8 cellular contexts compared by ENCODE assay signal in genomic region chr3:127672429-127673190, GRCh38. TPM values are rescaled to one million over a fixed set of nuclear protein-coding genes. Genes with fewer than 3 reads are reported as not detected.
A peak's percentile ranks its signal among the peaks of the same experiment; 100 is the strongest.
DNase-seq lines count a peak whose midpoint lies in the region; ATAC-seq, FAIRE-seq and TF ChIP-seq lines count a peak whose summit lies in the region.

ABTB1 (plus strand) TSS chr3:127672952; CDS start chr3:127673026, 74 bp downstream.

- no peaks in the 10 kb centered on the region for H3K36me3 Mint-ChIP-seq in activated T-helper 2 cell treated with anti-CD3 and anti-CD28 coated beads, Interferon-gamma antibody, Interleukin-2, Interleukin-4, amounts not matched to agents 10 μg/mL and 5 μg/mL and 100 μg/mL, durations not matched to agents 14 hours and 24 hours and 36 hours (ENCODE audit: low read depth)

- no peak for TF ChIP-seq EP300 in neural cell (conservative IDR thresholded peaks at IDR 0.05; ENCODE audit: poor library complexity, severe bottlenecking)
- TF ChIP-seq EP300 in stomach (IDR thresholded peaks at IDR 0.05), result no peak

- peak; percentile 74 for ATAC-seq in GM21528 (IDR thresholded peaks at IDR 0.05; ENCODE audit: low FRiP score, unreplicated experiment)

- H3K27me3 ChIP-seq in KMS-11 (ENCODE audit: insufficient read depth, low read depth) (no peaks in the 10 kb centered on the region), neural cell (ENCODE audit: insufficient read depth, low read depth, low read length) (no peaks in the 10 kb centered on the region), stomach (no peaks in the 10 kb centered on the region)

- TF ChIP-seq RAD21 in neural cell (conservative IDR thresholded peaks at IDR 0.05), result no peak

- peak within 1 kb of the TSS; percentile 99 for H3K4me2 ChIP-seq in KMS-11
- no peak within 1 kb of the TSS for H3K4me2 ChIP-seq in neural cell (ENCODE audit: low read length)

- DNase-seq in D721Med (ENCODE audit: insufficient read length, low spot score) (peak; percentile 87), RPMI8226 (peak; percentile 90), fibroblast of the aortic adventitia (ENCODE audit: low read depth) (peak; percentile 53), stomach (peak; percentile 90)
- DNase-seq in activated T-helper 2 cell treated with anti-CD3 and anti-CD28 coated beads, Interferon-gamma antibody, Interleukin-2, Interleukin-4, amounts not matched to agents 10 μg/mL and 5 μg/mL and 100 μg/mL, durations not matched to agents 14 hours and 24 hours and 36 hours (ENCODE audit: low spot score), result peak; percentile 84

- no peaks in the 10 kb centered on the region for H3K9me3 Mint-ChIP-seq in activated T-helper 2 cell treated with anti-CD3 and anti-CD28 coated beads, Interferon-gamma antibody, Interleukin-2, Interleukin-4, amounts not matched to agents 10 μg/mL and 5 μg/mL and 100 μg/mL, durations not matched to agents 14 hours and 24 hours and 36 hours

- no peaks in the 10 kb centered on the region for H3F3A ChIP-seq in neural cell (ENCODE audit: insufficient read depth, low read length, poor library complexity, severe bottlenecking)

- peak within 1 kb of the TSS; percentile 78 for H3K4me3 ChIP-seq in KMS-11 (IDR thresholded peaks at IDR 0.05; ENCODE audit: insufficient read depth, low read depth, low read length)
- H3K4me3 ChIP-seq in fibroblast of the aortic adventitia (ENCODE audit: low read depth, low read length), result peak within 1 kb of the TSS; percentile 88
- peak within 1 kb of the TSS; percentile 60 for H3K4me3 ChIP-seq in neural cell (ENCODE audit: low read length)
- peak within 1 kb of the TSS; percentile 98 to 100 (median 98) for H3K4me3 ChIP-seq in stomach

- H3K9me2 ChIP-seq in neural cell (ENCODE audit: insufficient read depth, low read length), result no peaks in the 10 kb centered on the region

- H3K27me3 Mint-ChIP-seq in activated T-helper 2 cell treated with anti-CD3 and anti-CD28 coated beads, Interferon-gamma antibody, Interleukin-2, Interleukin-4, amounts not matched to agents 10 μg/mL and 5 μg/mL and 100 μg/mL, durations not matched to agents 14 hours and 24 hours and 36 hours (ENCODE audit: low read depth), result no peaks in the 10 kb centered on the region

- no peak for FAIRE-seq in D721Med (lab: Jason Lieb, UNC)

- H3K4me1 Mint-ChIP-seq in activated T-helper 2 cell treated with anti-CD3 and anti-CD28 coated beads, Interferon-gamma antibody, Interleukin-2, Interleukin-4, amounts not matched to agents 10 μg/mL and 5 μg/mL and 100 μg/mL, durations not matched to agents 14 hours and 24 hours and 36 hours (ENCODE audit: low read depth), result peaks cover 13% of the 10 kb centered on the region

- no peaks in the 10 kb centered on the region for H3K79me2 ChIP-seq in KMS-11 (ENCODE audit: insufficient read depth, low read depth)
- no peaks in the 10 kb centered on the region for H3K79me2 ChIP-seq in neural cell (replicated peaks; ENCODE audit: insufficient read depth, low read length)

- 0 to 1% (median 0%) methylated on average over 16 to 102 of the region's 102 CpGs for WGBS in stomach, 5 donors

- H4K20me1 ChIP-seq in KMS-11 (ENCODE audit: insufficient read depth) (no peaks in the 10 kb centered on the region), neural cell (ENCODE audit: insufficient read depth) (no peaks in the 10 kb centered on the region)

- intact Hi-C loops in activated T-helper 2 cell treated with anti-CD3 and anti-CD28 coated beads, Interferon-gamma antibody, Interleukin-2, Interleukin-4, amounts not matched to agents 10 μg/mL and 5 μg/mL and 100 μg/mL, durations not matched to agents 14 hours and 24 hours and 36 hours (cut with micrococcal nuclease), result loop anchor here (2.0 to 5.0 kb wide), 2 partner anchors 74 to 380 kb away; partner anchors contain the start of genes MCM2 and SEC61A1
- intact Hi-C loops in stomach (cut with DNase I; ENCODE audit: low total_unique reads), result no loop called here

- H3K9ac ChIP-seq in KMS-11 (peak within 1 kb of the TSS; percentile 98), neural cell (ENCODE audit: low read length) (peak within 1 kb of the TSS; percentile 42)

- H3K36me3 ChIP-seq in KMS-11 (ENCODE audit: insufficient read depth) (no peaks in the 10 kb centered on the region), neural cell (ENCODE audit: insufficient read depth, low read length) (no peaks in the 10 kb centered on the region), stomach (peaks cover 9 to 23% (median 19%) of the 10 kb centered on the region in 4 donors)

- H3K9me3 ChIP-seq in neural cell (ENCODE audit: low read length) (no peaks in the 10 kb centered on the region), stomach (no peaks in the 10 kb centered on the region)

- peak within 1 kb of the TSS; percentile 97 for H3K27ac Mint-ChIP-seq in activated T-helper 2 cell treated with anti-CD3 and anti-CD28 coated beads, Interferon-gamma antibody, Interleukin-2, Interleukin-4, amounts not matched to agents 10 μg/mL and 5 μg/mL and 100 μg/mL, durations not matched to agents 14 hours and 24 hours and 36 hours

- H3K4me1 ChIP-seq in KMS-11 (ENCODE audit: low read depth, poor library complexity, severe bottlenecking) (peaks cover 13% of the 10 kb centered on the region), stomach (peaks cover 28 to 39% (median 31%) of the 10 kb centered on the region in 4 donors)

- TF ChIP-seq POLR2A in stomach (IDR thresholded peaks at IDR 0.05), result no peak

- no peak for TF ChIP-seq CTCF in D721Med (IDR thresholded peaks at IDR 0.05; ENCODE audit: insufficient read depth, missing control alignments)
- no peak for TF ChIP-seq CTCF in KMS-11 (conservative IDR thresholded peaks at IDR 0.05; ENCODE audit: low read depth, low read length)
- TF ChIP-seq CTCF in fibroblast of the aortic adventitia (IDR thresholded peaks at IDR 0.05; ENCODE audit: insufficient read depth, low read length), result no peak
- TF ChIP-seq CTCF in neural cell (IDR thresholded peaks at IDR 0.05; ENCODE audit: poor library complexity, severe bottlenecking), result no peak
- TF ChIP-seq CTCF in stomach (IDR thresholded peaks at IDR 0.05), result no peak

- H3K27ac ChIP-seq in KMS-11, result peak within 1 kb of the TSS; percentile 74
- H3K27ac ChIP-seq in neural cell (ENCODE audit: low read length), result no peak within 1 kb of the TSS
- peak within 1 kb of the TSS; percentile 87 to 98 (median 96) for H3K27ac ChIP-seq in stomach

- peak within 1 kb of the TSS; percentile 93 for H3K4me3 Mint-ChIP-seq in activated T-helper 2 cell treated with anti-CD3 and anti-CD28 coated beads, Interferon-gamma antibody, Interleukin-2, Interleukin-4, amounts not matched to agents 10 μg/mL and 5 μg/mL and 100 μg/mL, durations not matched to agents 14 hours and 24 hours and 36 hours (ENCODE audit: low read depth)

- peak within 1 kb of the TSS; percentile 99 for H2AFZ ChIP-seq in KMS-11 (ENCODE audit: low read depth)
- no peak within 1 kb of the TSS for H2AFZ ChIP-seq in neural cell (ENCODE audit: low read depth, low read length)

TF ChIP-seq in neural cell, 6 proteins besides CTCF, POLR2A, EP300 and RAD21:
- no peak for TF ChIP-seq TAF1 (IDR thresholded peaks at IDR 0.05; ENCODE audit: low read depth)
- peak; percentile 16 for TF ChIP-seq POLR2AphosphoS5 (IDR thresholded peaks at IDR 0.05)

RNA-seq across cellular contexts. Expression of gene ABTB1, which starts in this region (rescaled TPM):
- 11.7 and 12.1 TPM in 2 replicates for total RNA-seq in activated T-helper 2 cell treated with anti-CD3 and anti-CD28 coated beads, Interferon-gamma antibody, Interleukin-2, Interleukin-4, amounts not matched to agents 10 μg/mL and 5 μg/mL and 100 μg/mL, durations not matched to agents 14 hours and 24 hours and 36 hours
- 8.2 and 19.5 TPM in 2 replicates for total RNA-seq in fibroblast of the aortic adventitia (ENCODE audit: low replicate concordance)
- 2.0 and 4.3 TPM in 2 replicates for polyA plus RNA-seq in neural cell
- polyA minus RNA-seq in neural cell, result 4.9 and 6.6 TPM in 2 replicates
- 100 to 1,000 TPM in 1 of 5 donors, 10 to 100 TPM in 4; 22.0 to 113 (median 56.6) TPM for total RNA-seq in stomach
- 10 to 100 TPM; 25.7 to 36.3 (median 34.4) TPM for polyA plus RNA-seq in stomach
